In genomic region chr1:45654540-45655280, GRCh38 we compare ENCODE assay signal across 15 cellular contexts. TPM values are rescaled to one million over a fixed set of nuclear protein-coding genes. Genes with fewer than 3 reads are reported as not detected.
A peak's percentile ranks its signal among the peaks of the same experiment; 100 is the strongest.
DNase-seq lines count a peak whose midpoint lies in the region; ATAC-seq and TF ChIP-seq lines count a peak whose summit lies in the region.
"Had no signal": no experiment of that assay in that cellular context is flagged by ENCODE, and none has a peak within 500 bp of the region (broad histone marks: within the 10 kb centered on the region; RNA-seq: fewer than 3 reads in every experiment).

No MANE protein-coding gene starts in this region.

- ATAC-seq in HG03354 (IDR thresholded peaks at IDR 0.05; ENCODE audit: poor library complexity, severe bottlenecking, unreplicated experiment), result no peak
- ATAC-seq: activated CD8-positive, alpha-beta T cell treated with anti-CD3 and anti-CD28 coated beads, Interleukin-2, amount 10 ng/mL, durations not matched to agents 7 days and 5 days; left lung; mucosa of descending colon had no signal

- no peak overlapping the region for H3K4me3 Mint-ChIP-seq in activated T-helper 1 cell treated with anti-CD3 and anti-CD28 coated beads, Interleukin-12 subunit alpha, Interleukin-12 subunit beta, Interleukin-2, Interleukin-4 antibody, amounts not matched to agents 30 ng/mL and 10 ng/mL and 1 ng/mL, durations not matched to agents 14 hours and 24 hours and 36 hours
- H3K4me3 Mint-ChIP-seq: activated CD8-positive, alpha-beta T cell treated with anti-CD3 and anti-CD28 coated beads, Interleukin-2, amount 10 ng/mL, durations not matched to agents 7 days and 5 days; CD14-positive monocyte had no signal

- no peak overlapping the region for H3K4me3 ChIP-seq in AG10803 (ENCODE audit: low read length)
- no peak overlapping the region for H3K4me3 ChIP-seq in tibial artery
- H3K4me3 ChIP-seq: left lung, mucosa of descending colon, PC-9 had no signal

- H3K27ac ChIP-seq in tibial artery, result no peak overlapping the region
- H3K27ac ChIP-seq: left lung, PC-9 had no signal

- H3K27ac Mint-ChIP-seq in activated T-helper 1 cell treated with anti-CD3 and anti-CD28 coated beads, Interleukin-12 subunit alpha, Interleukin-12 subunit beta, Interleukin-2, Interleukin-4 antibody, amounts not matched to agents 30 ng/mL and 10 ng/mL and 1 ng/mL, durations not matched to agents 14 hours and 24 hours and 36 hours, result peak overlapping the region; percentile 27
- H3K27ac Mint-ChIP-seq: activated CD8-positive, alpha-beta T cell treated with anti-CD3 and anti-CD28 coated beads, Interleukin-2, amount 10 ng/mL, durations not matched to agents 7 days and 5 days had no signal

- peaks cover 55% of the 10 kb centered on the region for H3K36me3 Mint-ChIP-seq in activated T-helper 1 cell treated with anti-CD3 and anti-CD28 coated beads, Interleukin-12 subunit alpha, Interleukin-12 subunit beta, Interleukin-2, Interleukin-4 antibody, amounts not matched to agents 30 ng/mL and 10 ng/mL and 1 ng/mL, durations not matched to agents 14 hours and 24 hours and 36 hours (ENCODE audit: low read depth)

- no peaks in the 10 kb centered on the region for H3K9me3 ChIP-seq in tibial artery
- H3K9me3 ChIP-seq: left lung, mucosa of descending colon had no signal

- H3K36me3 ChIP-seq in tibial artery, result peaks cover 73 to 96% (median 85%) of the 10 kb centered on the region in 3 donors

- no peaks in the 10 kb centered on the region for H3K9me3 Mint-ChIP-seq in activated T-helper 1 cell treated with anti-CD3 and anti-CD28 coated beads, Interleukin-12 subunit alpha, Interleukin-12 subunit beta, Interleukin-2, Interleukin-4 antibody, amounts not matched to agents 30 ng/mL and 10 ng/mL and 1 ng/mL, durations not matched to agents 14 hours and 24 hours and 36 hours
- H3K9me3 Mint-ChIP-seq: CD14-positive monocyte had no signal

- H3K27me3 Mint-ChIP-seq in activated T-helper 1 cell treated with anti-CD3 and anti-CD28 coated beads, Interleukin-12 subunit alpha, Interleukin-12 subunit beta, Interleukin-2, Interleukin-4 antibody, amounts not matched to agents 30 ng/mL and 10 ng/mL and 1 ng/mL, durations not matched to agents 14 hours and 24 hours and 36 hours (ENCODE audit: insufficient read depth), result no peaks in the 10 kb centered on the region

- H3K4me1 ChIP-seq in tibial artery, result peaks cover 0 to 1% (median 0%) of the 10 kb centered on the region in 4 donors
- H3K4me1 ChIP-seq: left lung had no signal

- no peaks in the 10 kb centered on the region for H3K27me3 ChIP-seq in tibial artery
- H3K27me3 ChIP-seq: left lung had no signal

- DNase-seq in AG10803 (ENCODE audit: low read depth) (peak; percentile 34), EH (ENCODE audit: low read depth) (peak; percentile 44), fibroblast of peridontal ligament (ENCODE audit: extremely low read depth) (peak; percentile 88), SKM-1 treated with dmso at 0.1 percent for 144 hours (lab: John Stamatoyannopoulos, UW; ENCODE audit: unreplicated experiment) (no peak), GF-D8 (lab: John Stamatoyannopoulos, UW) (no peak), tibial artery (no peak)
- DNase-seq in activated T-helper 1 cell treated with anti-CD3 and anti-CD28 coated beads, Interleukin-12 subunit alpha, Interleukin-12 subunit beta, Interleukin-2, Interleukin-4 antibody, amounts not matched to agents 30 ng/mL and 10 ng/mL and 1 ng/mL, durations not matched to agents 14 hours and 24 hours and 36 hours (ENCODE audit: low spot score), result no peak
- DNase-seq: activated CD8-positive, alpha-beta T cell treated with anti-CD3 and anti-CD28 coated beads, Interleukin-2, amount 10 ng/mL, durations not matched to agents 7 days and 5 days; left lung; mucosa of descending colon; NCI-H1092 treated with DMSO at 0.1 percent for 48 hours; NCI-H748 treated with DMSO at 0.1 percent for 48 hours; PC-9 had no signal

- TF ChIP-seq CTCF in AG10803 (conservative IDR thresholded peaks at IDR 0.05; ENCODE audit: low read length), result no peak
- TF ChIP-seq CTCF in tibial artery (IDR thresholded peaks at IDR 0.05), result no peak

- H3K4me1 Mint-ChIP-seq in activated T-helper 1 cell treated with anti-CD3 and anti-CD28 coated beads, Interleukin-12 subunit alpha, Interleukin-12 subunit beta, Interleukin-2, Interleukin-4 antibody, amounts not matched to agents 30 ng/mL and 10 ng/mL and 1 ng/mL, durations not matched to agents 14 hours and 24 hours and 36 hours (ENCODE audit: low read depth), result peaks cover 5% of the 10 kb centered on the region
- H3K4me1 Mint-ChIP-seq: CD14-positive monocyte had no signal

- intact Hi-C loops in activated T-helper 1 cell treated with anti-CD3 and anti-CD28 coated beads, Interleukin-12 subunit alpha, Interleukin-12 subunit beta, Interleukin-2, Interleukin-4 antibody, amounts not matched to agents 30 ng/mL and 10 ng/mL and 1 ng/mL, durations not matched to agents 14 hours and 24 hours and 36 hours (cut with micrococcal nuclease), result loop anchor here (2.0 kb wide), 1 partner anchor 32 kb away; the partner anchor contains the start of gene GPBP1L1
- intact Hi-C loops in tibial artery (cut with DNase I; ENCODE audit: low total_unique reads), result no loop called here

RNA-seq across cellular contexts. Expression of gene CCDC17, which starts 30.9 kb away (rescaled TPM):
- total RNA-seq in activated T-helper 1 cell treated with anti-CD3 and anti-CD28 coated beads, Interleukin-12 subunit alpha, Interleukin-12 subunit beta, Interleukin-2, Interleukin-4 antibody, amounts not matched to agents 30 ng/mL and 10 ng/mL and 1 ng/mL, durations not matched to agents 14 hours and 24 hours and 36 hours, result 2.5 and 2.8 TPM in 2 replicates

RNA-seq across cellular contexts. Expression of gene GPBP1L1, which starts 31.6 kb away (rescaled TPM):
- 99.3 and 109 TPM in 2 replicates for total RNA-seq in activated T-helper 1 cell treated with anti-CD3 and anti-CD28 coated beads, Interleukin-12 subunit alpha, Interleukin-12 subunit beta, Interleukin-2, Interleukin-4 antibody, amounts not matched to agents 30 ng/mL and 10 ng/mL and 1 ng/mL, durations not matched to agents 14 hours and 24 hours and 36 hours

RNA-seq across cellular contexts. Expression of gene TMEM69, which starts 33.3 kb away (rescaled TPM):
- total RNA-seq in activated T-helper 1 cell treated with anti-CD3 and anti-CD28 coated beads, Interleukin-12 subunit alpha, Interleukin-12 subunit beta, Interleukin-2, Interleukin-4 antibody, amounts not matched to agents 30 ng/mL and 10 ng/mL and 1 ng/mL, durations not matched to agents 14 hours and 24 hours and 36 hours, result 30.0 and 33.0 TPM in 2 replicates

Comparison
In these comparisons a context has a peak if more than half of its experiments do, and no peak if none do; other contexts are left out.
1. DNase-seq: peak in AG10803 (single experiment), EH (single experiment) and fibroblast of peridontal ligament (single experiment); none in activated T-helper 1 cell treated with anti-CD3 and anti-CD28 coated beads, Interleukin-12 subunit alpha, Interleukin-12 subunit beta, Interleukin-2, Interleukin-4 antibody, amounts not matched to agents 30 ng/mL and 10 ng/mL and 1 ng/mL, durations not matched to agents 14 hours and 24 hours and 36 hours (single experiment), SKM-1 treated with dmso at 0.1 percent for 144 hours (single experiment), GF-D8 (single experiment) and tibial artery (0 of 2).